Comparison of ENCODE assay signal across 1 cellular context in the genomic region with DNA sequence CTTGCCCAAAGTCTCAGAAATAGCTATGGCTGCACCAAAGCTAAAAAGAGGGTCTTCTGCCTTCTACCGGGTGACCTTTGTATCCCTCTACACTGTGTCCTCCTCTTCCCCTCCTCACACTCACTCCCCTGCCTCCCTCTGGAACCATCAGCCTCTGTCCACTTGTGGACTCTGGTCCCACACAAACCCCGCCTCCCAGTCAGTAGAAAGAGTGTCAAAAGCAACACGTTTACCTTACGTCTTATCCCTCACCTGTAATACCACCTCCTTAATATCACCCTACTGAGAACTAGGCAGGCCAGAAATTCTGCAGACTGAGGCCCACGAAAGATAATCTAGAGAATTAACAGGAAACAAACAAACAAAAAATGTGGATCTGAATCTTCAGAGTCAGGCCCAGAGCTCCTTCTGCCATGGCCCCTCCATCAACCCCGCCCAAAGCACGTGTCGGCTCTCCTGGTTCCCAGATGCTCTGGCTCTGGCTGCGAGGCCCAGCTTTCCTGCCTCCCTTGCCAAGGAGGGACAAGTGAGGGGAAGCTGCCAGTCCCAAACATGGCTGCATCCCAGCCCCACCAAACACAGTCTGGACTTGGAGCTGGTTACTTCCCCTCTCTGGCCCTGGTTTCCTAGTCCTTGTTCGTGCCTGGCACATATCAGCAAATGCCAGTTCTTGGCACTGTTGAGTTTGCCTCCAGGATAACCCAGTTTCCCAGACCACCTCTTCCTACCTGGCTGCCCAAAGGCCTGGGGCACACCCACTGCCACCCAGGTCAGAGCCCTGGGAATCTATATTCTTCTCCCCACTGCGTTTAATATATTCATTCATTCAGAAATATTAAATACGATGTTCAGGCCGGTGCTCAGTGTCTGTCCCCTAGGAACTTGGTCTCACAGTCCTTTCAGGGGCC.
TF ChIP-seq lines count a peak whose summit lies in the region.

No MANE protein-coding gene starts in this region.

TF ChIP-seq in HepG2, 621 proteins besides CTCF, POLR2A, EP300 and RAD21 (continued from another document):
- TF ChIP-seq, protein P1, sequence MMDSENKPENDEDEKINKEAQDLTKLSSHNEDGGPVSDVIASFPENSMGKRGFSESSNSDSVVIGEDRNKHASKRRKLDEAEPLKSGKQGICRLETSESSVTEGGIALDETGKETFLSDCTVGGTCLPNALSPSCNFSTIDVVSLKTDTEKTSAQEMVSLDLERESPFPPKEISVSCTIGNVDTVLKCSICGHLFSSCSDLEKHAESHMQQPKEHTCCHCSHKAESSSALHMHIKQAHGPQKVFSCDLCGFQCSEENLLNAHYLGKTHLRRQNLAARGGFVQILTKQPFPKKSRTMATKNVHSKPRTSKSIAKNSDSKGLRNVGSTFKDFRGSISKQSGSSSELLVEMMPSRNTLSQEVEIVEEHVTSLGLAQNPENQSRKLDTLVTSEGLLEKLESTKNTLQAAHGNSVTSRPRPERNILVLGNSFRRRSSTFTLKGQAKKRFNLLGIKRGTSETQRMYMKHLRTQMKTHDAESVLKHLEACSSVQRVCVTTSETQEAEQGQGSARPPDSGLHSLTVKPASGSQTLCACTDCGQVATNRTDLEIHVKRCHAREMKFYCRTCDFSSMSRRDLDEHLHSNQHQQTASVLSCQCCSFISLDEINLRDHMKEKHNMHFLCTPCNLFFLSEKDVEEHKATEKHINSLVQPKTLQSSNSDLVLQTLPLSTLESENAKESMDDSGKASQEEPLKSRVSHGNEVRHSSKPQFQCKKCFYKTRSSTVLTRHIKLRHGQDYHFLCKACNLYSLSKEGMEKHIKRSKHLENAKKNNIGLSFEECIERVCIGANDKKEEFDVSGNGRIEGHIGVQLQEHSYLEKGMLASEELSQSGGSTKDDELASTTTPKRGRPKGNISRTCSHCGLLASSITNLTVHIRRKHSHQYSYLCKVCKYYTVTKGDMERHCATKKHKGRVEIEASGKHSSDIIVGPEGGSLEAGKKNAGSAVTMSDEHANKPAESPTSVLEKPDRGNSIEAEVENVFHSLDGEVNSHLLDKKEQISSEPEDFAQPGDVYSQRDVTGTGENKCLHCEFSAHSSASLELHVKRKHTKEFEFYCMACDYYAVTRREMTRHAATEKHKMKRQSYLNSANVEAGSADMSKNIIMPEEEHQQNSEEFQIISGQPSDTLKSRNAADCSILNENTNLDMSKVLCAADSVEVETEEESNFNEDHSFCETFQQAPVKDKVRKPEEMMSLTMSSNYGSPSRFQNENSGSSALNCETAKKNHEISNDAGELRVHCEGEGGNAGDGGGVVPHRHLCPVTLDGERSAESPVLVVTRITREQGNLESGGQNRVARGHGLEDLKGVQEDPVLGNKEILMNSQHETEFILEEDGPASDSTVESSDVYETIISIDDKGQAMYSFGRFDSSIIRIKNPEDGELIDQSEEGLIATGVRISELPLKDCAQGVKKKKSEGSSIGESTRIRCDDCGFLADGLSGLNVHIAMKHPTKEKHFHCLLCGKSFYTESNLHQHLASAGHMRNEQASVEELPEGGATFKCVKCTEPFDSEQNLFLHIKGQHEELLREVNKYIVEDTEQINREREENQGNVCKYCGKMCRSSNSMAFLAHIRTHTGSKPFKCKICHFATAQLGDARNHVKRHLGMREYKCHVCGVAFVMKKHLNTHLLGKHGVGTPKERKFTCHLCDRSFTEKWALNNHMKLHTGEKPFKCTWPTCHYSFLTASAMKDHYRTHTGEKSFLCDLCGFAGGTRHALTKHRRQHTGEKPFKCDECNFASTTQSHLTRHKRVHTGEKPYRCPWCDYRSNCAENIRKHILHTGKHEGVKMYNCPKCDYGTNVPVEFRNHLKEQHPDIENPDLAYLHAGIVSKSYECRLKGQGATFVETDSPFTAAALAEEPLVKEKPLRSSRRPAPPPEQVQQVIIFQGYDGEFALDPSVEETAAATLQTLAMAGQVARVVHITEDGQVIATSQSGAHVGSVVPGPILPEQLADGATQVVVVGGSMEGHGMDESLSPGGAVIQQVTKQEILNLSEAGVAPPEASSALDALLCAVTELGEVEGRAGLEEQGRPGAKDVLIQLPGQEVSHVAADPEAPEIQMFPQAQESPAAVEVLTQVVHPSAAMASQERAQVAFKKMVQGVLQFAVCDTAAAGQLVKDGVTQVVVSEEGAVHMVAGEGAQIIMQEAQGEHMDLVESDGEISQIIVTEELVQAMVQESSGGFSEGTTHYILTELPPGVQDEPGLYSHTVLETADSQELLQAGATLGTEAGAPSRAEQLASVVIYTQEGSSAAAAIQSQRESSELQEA (CRISPR knock-in tag; IDR thresholded peaks at IDR 0.05; ENCODE audit: not compliant biosample characterization): peak; percentile 18
- TF ChIP-seq ZNF367 (CRISPR knock-in tag; IDR thresholded peaks at IDR 0.05; ENCODE audit: borderline replicate concordance): no peak; the same call in 1 of the 2 replicates
- no peak for TF ChIP-seq ZNF138 (CRISPR knock-in tag; IDR thresholded peaks at IDR 0.05; ENCODE audit: low read depth)
- TF ChIP-seq EZH2 (conservative IDR thresholded peaks at IDR 0.05; ENCODE audit: low read depth, low read length): no peak
- TF ChIP-seq THYN1 (CRISPR knock-in tag; IDR thresholded peaks at IDR 0.05; ENCODE audit: borderline replicate concordance, low read depth): no peak
- 0 out of 2 replicates have a peak, but pooled peaks have one; percentile 11 for TF ChIP-seq ZNF713 (CRISPR knock-in tag; IDR thresholded peaks at IDR 0.05)
- no peak for TF ChIP-seq RFX5 (IDR thresholded peaks at IDR 0.05; ENCODE audit: low read depth, low read length)
- TF ChIP-seq FOXM1 (CRISPR knock-in tag; IDR thresholded peaks at IDR 0.05): no peak
- no peak for TF ChIP-seq DNMT1 (CRISPR knock-in tag; IDR thresholded peaks at IDR 0.05)
- TF ChIP-seq NR1H2 (CRISPR knock-in tag; IDR thresholded peaks at IDR 0.05; ENCODE audit: borderline replicate concordance, low read depth): no peak
- TF ChIP-seq SMAD1 (CRISPR knock-in tag; IDR thresholded peaks at IDR 0.05; ENCODE audit: borderline replicate concordance, low read depth): no peak
- TF ChIP-seq, protein P2, sequence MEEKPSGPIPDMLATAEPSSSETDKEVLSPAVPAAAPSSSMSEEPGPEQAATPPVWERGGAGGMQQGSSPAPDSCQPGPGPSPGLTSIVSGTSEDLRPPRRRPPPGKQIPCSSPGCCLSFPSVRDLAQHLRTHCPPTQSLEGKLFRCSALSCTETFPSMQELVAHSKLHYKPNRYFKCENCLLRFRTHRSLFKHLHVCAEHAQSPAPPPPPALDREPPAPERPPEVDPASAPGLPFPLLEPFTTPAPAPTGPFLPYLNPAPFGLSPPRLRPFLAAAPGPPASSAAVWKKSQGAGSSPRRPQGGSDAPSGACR (CRISPR knock-in tag; IDR thresholded peaks at IDR 0.05): no peak
- peak; percentile 18; the same call in 1 of the 2 replicates for TF ChIP-seq YEATS4 (CRISPR knock-in tag; IDR thresholded peaks at IDR 0.05; ENCODE audit: borderline replicate concordance)
- TF ChIP-seq, protein P3, sequence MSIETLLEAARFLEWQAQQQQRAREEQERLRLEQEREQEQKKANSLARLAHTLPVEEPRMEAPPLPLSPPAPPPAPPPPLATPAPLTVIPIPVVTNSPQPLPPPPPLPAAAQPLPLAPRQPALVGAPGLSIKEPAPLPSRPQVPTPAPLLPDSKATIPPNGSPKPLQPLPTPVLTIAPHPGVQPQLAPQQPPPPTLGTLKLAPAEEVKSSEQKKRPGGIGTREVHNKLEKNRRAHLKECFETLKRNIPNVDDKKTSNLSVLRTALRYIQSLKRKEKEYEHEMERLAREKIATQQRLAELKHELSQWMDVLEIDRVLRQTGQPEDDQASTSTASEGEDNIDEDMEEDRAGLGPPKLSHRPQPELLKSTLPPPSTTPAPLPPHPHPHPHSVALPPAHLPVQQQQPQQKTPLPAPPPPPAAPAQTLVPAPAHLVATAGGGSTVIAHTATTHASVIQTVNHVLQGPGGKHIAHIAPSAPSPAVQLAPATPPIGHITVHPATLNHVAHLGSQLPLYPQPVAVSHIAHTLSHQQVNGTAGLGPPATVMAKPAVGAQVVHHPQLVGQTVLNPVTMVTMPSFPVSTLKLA (IDR thresholded peaks at IDR 0.05): peak; percentile 35; the same call in 1 of the 2 replicates
- TF ChIP-seq SMARCC2 (IDR thresholded peaks at IDR 0.05): no peak
- TF ChIP-seq HOXA3 (CRISPR knock-in tag; IDR thresholded peaks at IDR 0.05): peak; percentile 69; the same call in 1 of the 2 replicates
- no peak for TF ChIP-seq ZNF703 (CRISPR knock-in tag; IDR thresholded peaks at IDR 0.05; ENCODE audit: borderline replicate concordance)
- TF ChIP-seq, protein P4, sequence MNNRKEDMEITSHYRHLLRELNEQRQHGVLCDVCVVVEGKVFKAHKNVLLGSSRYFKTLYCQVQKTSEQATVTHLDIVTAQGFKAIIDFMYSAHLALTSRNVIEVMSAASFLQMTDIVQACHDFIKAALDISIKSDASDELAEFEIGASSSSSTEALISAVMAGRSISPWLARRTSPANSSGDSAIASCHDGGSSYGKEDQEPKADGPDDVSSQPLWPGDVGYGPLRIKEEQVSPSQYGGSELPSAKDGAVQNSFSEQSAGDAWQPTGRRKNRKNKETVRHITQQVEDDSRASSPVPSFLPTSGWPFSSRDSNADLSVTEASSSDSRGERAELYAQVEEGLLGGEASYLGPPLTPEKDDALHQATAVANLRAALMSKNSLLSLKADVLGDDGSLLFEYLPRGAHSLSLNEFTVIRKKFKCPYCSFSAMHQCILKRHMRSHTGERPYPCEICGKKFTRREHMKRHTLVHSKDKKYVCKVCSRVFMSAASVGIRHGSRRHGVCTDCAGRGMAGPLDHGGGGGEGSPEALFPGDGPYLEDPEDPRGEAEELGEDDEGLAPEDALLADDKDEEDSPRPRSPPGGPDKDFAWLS (CRISPR knock-in tag; IDR thresholded peaks at IDR 0.05; ENCODE audit: borderline replicate concordance): no peak
